ENCODE assay signal across 8 cellular contexts in the genomic region with DNA sequence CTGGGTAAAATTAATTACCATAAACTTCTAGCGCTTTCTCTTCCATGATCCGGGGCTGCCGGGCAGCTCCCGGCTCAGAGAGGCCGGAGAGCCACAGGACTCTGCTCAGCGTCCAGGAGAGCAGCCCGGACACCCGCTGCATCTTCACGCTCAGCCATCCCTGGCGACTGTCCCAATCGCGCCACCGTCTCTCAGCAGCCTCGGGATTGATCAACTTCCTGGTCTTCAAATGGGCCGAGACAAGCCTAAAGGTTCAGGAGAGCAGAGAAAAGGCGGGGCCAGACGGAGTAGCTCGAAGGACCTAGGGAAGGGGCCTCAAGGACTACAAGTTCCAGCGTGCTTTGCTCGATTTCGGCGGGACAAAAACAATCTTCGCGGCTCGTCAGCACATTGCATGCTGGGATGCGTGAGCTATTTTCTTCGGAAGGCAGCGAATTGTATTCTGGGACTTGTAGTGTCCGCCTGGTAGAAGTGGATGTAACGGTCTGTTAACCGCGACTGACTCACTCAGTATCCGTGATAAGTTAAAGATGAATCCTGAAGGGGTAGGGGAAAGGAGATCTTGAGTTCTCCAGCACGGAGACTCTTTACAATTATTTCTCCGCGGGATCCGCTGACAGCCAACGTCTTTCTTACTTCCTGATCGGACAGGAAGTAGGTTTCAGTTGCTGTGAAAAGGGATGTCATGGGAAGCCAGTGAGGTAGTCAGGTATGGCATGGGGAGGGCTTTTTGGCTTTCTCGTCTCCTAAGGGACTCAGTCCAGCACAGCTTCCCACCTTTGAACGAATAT. TPM values are rescaled to one million over a fixed set of nuclear protein-coding genes. Genes with fewer than 3 reads are reported as not detected.
DNase-seq lines count a peak whose midpoint lies in the region; ATAC-seq, FAIRE-seq and TF ChIP-seq lines count a peak whose summit lies in the region.

A gene with protein sequence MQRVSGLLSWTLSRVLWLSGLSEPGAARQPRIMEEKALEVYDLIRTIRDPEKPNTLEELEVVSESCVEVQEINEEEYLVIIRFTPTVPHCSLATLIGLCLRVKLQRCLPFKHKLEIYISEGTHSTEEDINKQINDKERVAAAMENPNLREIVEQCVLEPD (minus strand): TSS at position 212 of the 791 bp plus-strand sequence. CDS start 70 bp downstream, at position 142.

- H3K27me3 ChIP-seq in Loucy (ENCODE audit: insufficient read depth, low read length, poor library complexity, severe bottlenecking), result no peaks in the 10 kb centered on the region

- TF ChIP-seq POLR2A in H54 (IDR thresholded peaks at IDR 0.05; ENCODE audit: low read depth, low read length) (peak; percentile 87), Raji (IDR thresholded peaks at IDR 0.05; ENCODE audit: insufficient read depth, low read depth, low read length) (peak; percentile 66)

- peak within 1 kb of the TSS; percentile 93 for H3K4me2 ChIP-seq in Loucy (ENCODE audit: low read depth, low read length, poor library complexity, severe bottlenecking)

- peaks cover 11% of the 10 kb centered on the region for H3K36me3 Mint-ChIP-seq in natural killer cell treated with Interleukin-12 subunit alpha and Interleukin-12 subunit beta and Interleukin-15 and Interleukin-18, amount 100 ng/mL, for 72 hours

- H4K20me1 ChIP-seq in Loucy (ENCODE audit: insufficient read depth, low read length, poor library complexity, severe bottlenecking), result peaks cover 35% of the 10 kb centered on the region

- H3K27me3 Mint-ChIP-seq in natural killer cell treated with Interleukin-12 subunit alpha and Interleukin-12 subunit beta and Interleukin-15 and Interleukin-18, amount 100 ng/mL, for 72 hours, result no peaks in the 10 kb centered on the region

- H3K4me3 ChIP-seq in Loucy (ENCODE audit: low read length, poor library complexity, severe bottlenecking), result peak within 1 kb of the TSS; percentile 85
- H3K4me3 ChIP-seq in fibroblast of pulmonary artery (replicated peaks; ENCODE audit: low read depth, low read length), result peak within 1 kb of the TSS; percentile 86

- H3K9me3 ChIP-seq in Loucy (ENCODE audit: insufficient read depth, low read depth, low read length), result no peaks in the 10 kb centered on the region

- DNase-seq in ELF-1 (ENCODE audit: low read depth, low spot score) (peak; percentile 99), H54 (ENCODE audit: insufficient read length, low spot score) (peak; percentile 70), fibroblast of pulmonary artery (ENCODE audit: low read depth) (peak; percentile 99)
- DNase-seq in activated T-helper 9 cell treated with anti-CD3 and anti-CD28 coated beads, Interleukin-2, amount 50 U/mL, for 16 hours (ENCODE audit: low read depth), result peak; percentile 82
- DNase-seq in natural killer cell treated with Interleukin-12 subunit alpha and Interleukin-12 subunit beta and Interleukin-15 and Interleukin-18, amount 100 ng/mL, for 72 hours (ENCODE audit: low spot score), result peak; percentile 96
- DNase-seq in stimulated activated naive CD8-positive, alpha-beta T cell treated with anti-CD3 and anti-CD28 coated beads, Interleukin-15, Interleukin-2, amounts not matched to agents 100 U/mL and 50 U/mL, for 24 hours, result peak; percentile 91

- peaks cover 57 to 61% of the 10 kb centered on the region in 2 donors for H3K4me1 Mint-ChIP-seq in natural killer cell treated with Interleukin-12 subunit alpha and Interleukin-12 subunit beta and Interleukin-15 and Interleukin-18, amount 100 ng/mL, for 72 hours (ENCODE audit: low read depth in 2 of 2)

- H3K27ac Mint-ChIP-seq in natural killer cell treated with Interleukin-12 subunit alpha and Interleukin-12 subunit beta and Interleukin-15 and Interleukin-18, amount 100 ng/mL, for 72 hours, result peak within 1 kb of the TSS; percentile 99

- ATAC-seq in natural killer cell treated with Interleukin-12 subunit alpha and Interleukin-12 subunit beta and Interleukin-15 and Interleukin-18, amount 100 ng/mL, for 72 hours, result peak; percentile 89 to 92
- peak; percentile 89 for ATAC-seq in stimulated activated naive CD8-positive, alpha-beta T cell treated with anti-CD3 and anti-CD28 coated beads, Interleukin-15, Interleukin-2, amounts not matched to agents 100 U/mL and 50 U/mL, for 24 hours

- peak within 1 kb of the TSS; percentile 89 for H3K9ac ChIP-seq in Loucy (ENCODE audit: low read depth, low read length, poor library complexity, severe bottlenecking)

- no peaks in the 10 kb centered on the region for H3F3A ChIP-seq in Loucy (ENCODE audit: low read depth)

- H2AFZ ChIP-seq in Loucy (ENCODE audit: low read length), result peak within 1 kb of the TSS; percentile 97

- no peaks in the 10 kb centered on the region for H3K9me3 Mint-ChIP-seq in natural killer cell treated with Interleukin-12 subunit alpha and Interleukin-12 subunit beta and Interleukin-15 and Interleukin-18, amount 100 ng/mL, for 72 hours

- peak; percentile 65 for FAIRE-seq in H54 (lab: Jason Lieb, UNC)

- peaks cover 83% of the 10 kb centered on the region for H3K79me2 ChIP-seq in Loucy (ENCODE audit: insufficient read depth, low read length)

- TF ChIP-seq CTCF in Loucy (conservative IDR thresholded peaks at IDR 0.05; ENCODE audit: low read length), result no peak
- TF ChIP-seq CTCF in fibroblast of pulmonary artery (IDR thresholded peaks at IDR 0.05; ENCODE audit: low read length, missing control alignments), result no peak

- peaks cover 60% of the 10 kb centered on the region for H3K4me1 ChIP-seq in Loucy (ENCODE audit: insufficient read depth, low read length, poor library complexity, severe bottlenecking)

- peak within 1 kb of the TSS; percentile 100 for H3K4me3 Mint-ChIP-seq in natural killer cell treated with Interleukin-12 subunit alpha and Interleukin-12 subunit beta and Interleukin-15 and Interleukin-18, amount 100 ng/mL, for 72 hours

- no peaks in the 10 kb centered on the region for H3K9me2 ChIP-seq in Loucy (replicated peaks; ENCODE audit: low read depth, low read length)

- no peaks in the 10 kb centered on the region for H3K36me3 ChIP-seq in Loucy (ENCODE audit: insufficient read depth, low read length)

RNA-seq across cellular contexts. Expression of the gene that starts here (rescaled TPM):
- 10 to 100 TPM; 55.7 to 65.4 TPM for total RNA-seq in natural killer cell treated with Interleukin-12 subunit alpha and Interleukin-12 subunit beta and Interleukin-15 and Interleukin-18, amount 100 ng/mL, for 72 hours

Comparison
In these comparisons a context has a peak if more than half of its experiments do, and no peak if none do; other contexts are left out.
1. Peak in every context shown above with its lines: DNase-seq, ATAC-seq and H3K4me3 ChIP-seq.